Comparison of ENCODE assay signal across 29 cellular contexts in the genomic region with DNA sequence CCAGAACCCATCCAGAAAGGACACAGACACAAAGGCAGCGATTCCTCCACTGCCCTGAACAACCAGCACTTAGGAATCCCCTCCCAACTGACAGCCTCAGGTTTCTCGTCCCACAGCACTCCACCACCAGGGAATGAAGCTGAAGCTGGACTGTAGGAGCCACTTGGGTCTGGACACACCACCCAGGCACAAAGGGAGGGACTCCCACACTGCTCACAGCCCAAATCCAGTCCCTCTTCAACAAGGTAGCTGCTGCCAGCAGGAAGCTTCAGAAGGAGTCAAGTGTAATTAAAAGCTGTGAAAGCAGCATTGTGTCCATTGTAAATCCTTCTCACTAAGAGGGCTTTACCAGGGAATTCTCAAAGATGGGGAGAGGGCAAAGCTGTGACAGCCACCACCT. TPM values are rescaled to one million over a fixed set of nuclear protein-coding genes. Genes with fewer than 3 reads are reported as not detected.
"Had no signal": no experiment of that assay in that cellular context is flagged by ENCODE, and none has a peak within 500 bp of the region (broad histone marks: within the 10 kb centered on the region; RNA-seq: fewer than 3 reads in every experiment).

No MANE protein-coding gene starts in this region.

- H3K27ac ChIP-seq: ascending aorta, breast epithelium had no signal

- H3K9me3 ChIP-seq: breast epithelium had no signal

- H3K36me3 Mint-ChIP-seq: activated naive CD4-positive, alpha-beta T cell treated with anti-CD3 and anti-CD28 coated beads, Interleukin-2, amount 50 U/mL, for 24 hours; activated naive CD8-positive, alpha-beta T cell treated with anti-CD3 and anti-CD28 coated beads, Interleukin-2, amount 10 ng/mL, durations not matched to agents 7 days and 5 days had no signal

- H3K4me1 ChIP-seq: ascending aorta, breast epithelium had no signal

- H3K4me3 ChIP-seq: ascending aorta, breast epithelium had no signal

- H3K9me3 Mint-ChIP-seq: activated CD4-positive, alpha-beta T cell treated with anti-CD3 and anti-CD28 coated beads, Interleukin-2, amount 10 ng/mL, durations not matched to agents 7 days and 5 days; activated naive CD4-positive, alpha-beta T cell treated with anti-CD3 and anti-CD28 coated beads, Interleukin-2, amount 50 U/mL, for 24 hours; activated naive CD8-positive, alpha-beta T cell treated with anti-CD3 and anti-CD28 coated beads, Interleukin-2, amount 10 ng/mL, durations not matched to agents 7 days and 5 days; activated T-cell treated with anti-CD3 and anti-CD28 coated beads, Interleukin-2, amount 50 U/mL, for 24 hours; activated T-helper 2 cell treated with anti-CD3 and anti-CD28 coated beads, Interferon-gamma antibody, Interleukin-2, Interleukin-4, amounts not matched to agents 10 μg/mL and 5 μg/mL and 100 μg/mL, durations not matched to agents 14 hours and 24 hours and 36 hours had no signal

- H3K27ac Mint-ChIP-seq: activated CD4-positive, alpha-beta T cell treated with anti-CD3 and anti-CD28 coated beads, Interleukin-2, amount 10 ng/mL, durations not matched to agents 7 days and 5 days; activated CD8-positive, alpha-beta T cell treated with anti-CD3 and anti-CD28 coated beads, Interleukin-2, amount 10 ng/mL, durations not matched to agents 7 days and 5 days; activated naive CD4-positive, alpha-beta T cell treated with anti-CD3 and anti-CD28 coated beads, Interleukin-2, amount 50 U/mL, for 24 hours; activated naive CD8-positive, alpha-beta T cell treated with anti-CD3 and anti-CD28 coated beads, Interleukin-2, amount 10 ng/mL, durations not matched to agents 7 days and 5 days; activated T-cell treated with anti-CD3 and anti-CD28 coated beads, Interleukin-2, amount 50 U/mL, for 24 hours; activated T-helper 2 cell treated with anti-CD3 and anti-CD28 coated beads, Interferon-gamma antibody, Interleukin-2, Interleukin-4, amounts not matched to agents 10 μg/mL and 5 μg/mL and 100 μg/mL, durations not matched to agents 14 hours and 24 hours and 36 hours had no signal

- H3K4me1 Mint-ChIP-seq: activated CD4-positive, alpha-beta T cell treated with anti-CD3 and anti-CD28 coated beads, Interleukin-2, amount 10 ng/mL, durations not matched to agents 7 days and 5 days; activated naive CD4-positive, alpha-beta T cell treated with anti-CD3 and anti-CD28 coated beads, Interleukin-2, amount 50 U/mL, for 24 hours; activated naive CD8-positive, alpha-beta T cell treated with anti-CD3 and anti-CD28 coated beads, Interleukin-2, amount 10 ng/mL, durations not matched to agents 7 days and 5 days had no signal

- H3K36me3 ChIP-seq: ascending aorta, breast epithelium had no signal

- H3K27me3 ChIP-seq: ascending aorta, breast epithelium had no signal

- DNase-seq: activated CD4-positive, alpha-beta T cell treated with anti-CD3 and anti-CD28 coated beads, Interleukin-2, amount 10 ng/mL, durations not matched to agents 7 days and 5 days; activated CD4-positive, alpha-beta T cell treated with anti-CD3 and anti-CD28 coated beads, Interleukin-2, amount 50 U/mL, for 48 hours; activated CD8-positive, alpha-beta T cell treated with anti-CD3 and anti-CD28 coated beads, Interleukin-2, amount 10 ng/mL, durations not matched to agents 7 days and 5 days; activated gamma-delta T cell; activated naive CD4-positive, alpha-beta T cell treated with Interleukin-2 at 50 U/mL for 16 hours; activated naive CD8-positive, alpha-beta T cell treated with anti-CD3 and anti-CD28 coated beads, Interleukin-2, amount 10 ng/mL, durations not matched to agents 7 days and 5 days; activated T-cell treated with anti-CD3 and anti-CD28 coated beads, Interleukin-2, amount 50 U/mL, for 24 hours; amygdala; NCI-H1092 treated with DMSO at 0.1 percent for 48 hours; NCI-H1417; NCI-H146; NCI-H187; NCI-H2081 treated with DMSO at 0.1 percent for 48 hours; NCI-H2171; NCI-H2227 treated with DMSO at 0.1 percent for 48 hours; NCI-H446; NCI-H510A treated with DMSO at 0.1 percent for 48 hours; NCI-H526 treated with DMSO at 0.1 percent for 48 hours; OCI-M1; Right ventricle myocardium superior; SW 1271; T-helper 1 cell; T-helper 2 cell; T-helper 9 cell had no signal

- H3K4me3 Mint-ChIP-seq: activated CD4-positive, alpha-beta T cell treated with anti-CD3 and anti-CD28 coated beads, Interleukin-2, amount 10 ng/mL, durations not matched to agents 7 days and 5 days; activated CD8-positive, alpha-beta T cell treated with anti-CD3 and anti-CD28 coated beads, Interleukin-2, amount 10 ng/mL, durations not matched to agents 7 days and 5 days; activated naive CD4-positive, alpha-beta T cell treated with anti-CD3 and anti-CD28 coated beads, Interleukin-2, amount 50 U/mL, for 24 hours; activated naive CD8-positive, alpha-beta T cell treated with anti-CD3 and anti-CD28 coated beads, Interleukin-2, amount 10 ng/mL, durations not matched to agents 7 days and 5 days; activated T-cell treated with anti-CD3 and anti-CD28 coated beads, Interleukin-2, amount 50 U/mL, for 24 hours had no signal

RNA-seq across cellular contexts. Expression of a gene that starts 29.0 kb away (rescaled TPM):
- total RNA-seq: activated CD4-positive, alpha-beta T cell treated with anti-CD3 and anti-CD28 coated beads, Interleukin-2, amount 10 ng/mL, durations not matched to agents 7 days and 5 days; activated CD8-positive, alpha-beta T cell treated with anti-CD3 and anti-CD28 coated beads, Interleukin-2, amount 10 ng/mL, durations not matched to agents 7 days and 5 days; activated naive CD8-positive, alpha-beta T cell treated with anti-CD3 and anti-CD28 coated beads, Interleukin-2, amount 10 ng/mL, durations not matched to agents 7 days and 5 days; activated T-helper 2 cell treated with anti-CD3 and anti-CD28 coated beads, Interferon-gamma antibody, Interleukin-2, Interleukin-4, amounts not matched to agents 10 μg/mL and 5 μg/mL and 100 μg/mL, durations not matched to agents 14 hours and 24 hours and 36 hours; M059J; Right ventricle myocardium superior had no signal
